In genomic region chr2:233065200-233065589, GRCh38 we compare ENCODE assay signal across 11 cellular contexts. TPM values are rescaled to one million over a fixed set of nuclear protein-coding genes. Genes with fewer than 3 reads are reported as not detected.
DNase-seq lines count a peak whose midpoint lies in the region; ATAC-seq, FAIRE-seq and TF ChIP-seq lines count a peak whose summit lies in the region.
"Not testable (repeated sequence)": the region's sequence is repeated elsewhere in the genome, so short reads cannot be mapped to it uniquely, and the experiment has no call there.
"Had no signal": no experiment of that assay in that cellular context is flagged by ENCODE, and none has a peak within 500 bp of the region (broad histone marks: within the 10 kb centered on the region; RNA-seq: fewer than 3 reads in every experiment).

No MANE protein-coding gene starts in this region.

- not testable (repeated sequence) for TF ChIP-seq CTCF in Loucy (conservative IDR thresholded peaks at IDR 0.05; ENCODE audit: low read length); GM12878 (IDR thresholded peaks at IDR 0.05 in 2 of 3, conservative IDR thresholded peaks at IDR 0.05 in 1 of 3; ENCODE audit: control insufficient read depth in 2 of 3, extremely low read depth in 1 of 3, insufficient read depth in 1 of 3, low read depth in 3 of 3, low read length in 3 of 3); fibroblast of the aortic adventitia (IDR thresholded peaks at IDR 0.05; ENCODE audit: insufficient read depth, low read length); right lobe of liver (IDR thresholded peaks at IDR 0.05); sigmoid colon (IDR thresholded peaks at IDR 0.05)

- H3K9me3 ChIP-seq in CD4-positive, CD25-positive, alpha-beta regulatory T cell (ENCODE audit: control insufficient read depth in 2 of 2, low read length in 2 of 2); Loucy (ENCODE audit: insufficient read depth, low read depth, low read length); GM12878 (replicated peaks; ENCODE audit: control insufficient read depth, insufficient read depth, low read length); right lobe of liver; sigmoid colon: not testable (repeated sequence)

- peaks cover 97% of the 10 kb centered on the region for H3K79me2 ChIP-seq in Loucy (ENCODE audit: insufficient read depth, low read length)
- peaks cover 92% of the 10 kb centered on the region for H3K79me2 ChIP-seq in GM12878 (ENCODE audit: control insufficient read depth, insufficient read depth, low read length)

- in situ Hi-C loops in GM12878 (cut with MboI) = not testable (repeated sequence)

- CTCF ChIA-PET in T-cell (lab: Charles Lee) = interaction anchor here in 1 of 2 donors (1.6 kb wide), 1 partner anchor 11 kb away, joined by 4 read pairs; no protein-coding TSS in a partner anchor
- CTCF ChIA-PET in GM12878 (lab: Yijun Ruan, JAX) = interaction anchor here (1.4 to 2.8 kb wide), 4 partner anchors 11 to 41 kb away, joined by 3 to 13 read pairs (median 7); no protein-coding TSS in a partner anchor

- H3K9me3 Mint-ChIP-seq in CD4-positive, CD25-positive, alpha-beta regulatory T cell; T-cell: not testable (repeated sequence)

- SMC1A ChIA-PET in GM12878 (lab: Charles Lee; ENCODE audit: uncharacterized antibody, unreplicated experiment) = interaction anchor here (1.3 to 13.6 kb wide), 4 partner anchors 16 to 43 kb away, joined by 4 to 351 read pairs (median 5); no protein-coding TSS in a partner anchor

- H3K4me1 ChIP-seq in CD4-positive, CD25-positive, alpha-beta regulatory T cell (ENCODE audit: control insufficient read depth, insufficient read depth, low read length, poor library complexity, severe bottlenecking) = peaks cover 83% of the 10 kb centered on the region
- peaks cover 48% of the 10 kb centered on the region for H3K4me1 ChIP-seq in Loucy (ENCODE audit: insufficient read depth, low read length, poor library complexity, severe bottlenecking)
- H3K4me1 ChIP-seq in GM12878 (ENCODE audit: control insufficient read depth, insufficient read depth, low read length) = peaks cover 49% of the 10 kb centered on the region
- not testable (repeated sequence) for H3K4me1 ChIP-seq in right lobe of liver, sigmoid colon

- H3F3A ChIP-seq in Loucy (ENCODE audit: low read depth) = not testable (repeated sequence)

- not testable (repeated sequence) for H3K27me3 ChIP-seq in CD4-positive, CD25-positive, alpha-beta regulatory T cell (ENCODE audit: control insufficient read depth, insufficient read depth, low read length); Loucy (ENCODE audit: insufficient read depth, low read length, poor library complexity, severe bottlenecking); GM12878 (replicated peaks in 1 of 2; ENCODE audit: control insufficient read depth in 2 of 2, insufficient read depth in 2 of 2, low read length in 1 of 2); right lobe of liver; sigmoid colon

- not testable (repeated sequence) for H3K9me2 ChIP-seq in Loucy (replicated peaks; ENCODE audit: low read depth, low read length)

- WGBS in GM12878 (ENCODE audit: insufficient coverage, insufficient replicate concordance, low lambda C conversion rate, missing lambda C conversion rate) = 81% methylated on average over 2 of the region's 4 CpGs
- WGBS in right lobe of liver (ENCODE audit: insufficient coverage, low coverage, low lambda C conversion rate, missing lambda C conversion rate) = 55% methylated on average over 4 of the region's 4 CpGs
- WGBS in sigmoid colon, 2 donors = 85 to 91% methylated on average over 4 of the region's 4 CpGs

- not testable (repeated sequence) for H3K27me3 Mint-ChIP-seq in CD4-positive, CD25-positive, alpha-beta regulatory T cell; T-cell

- peak overlapping the region; percentile 44 to 96 (median 91) for H3K4me3 Mint-ChIP-seq in CD4-positive, CD25-positive, alpha-beta regulatory T cell
- H3K4me3 Mint-ChIP-seq in T-cell = peak overlapping the region in 2 of 3 donors; percentile 4 to 97

- TF ChIP-seq RAD21 in GM12878 (IDR thresholded peaks at IDR 0.05; ENCODE audit: insufficient read depth, low read depth, low read length) = not testable (repeated sequence)

- FAIRE-seq in GM12878 (lab: Jason Lieb, UNC) = not testable (repeated sequence)

- peak overlapping the region in 2 of 3 donors; percentile 96 to 97 for H3K27ac Mint-ChIP-seq in CD4-positive, CD25-positive, alpha-beta regulatory T cell
- peak overlapping the region in 1 of 2 donors; percentile 96 for H3K27ac Mint-ChIP-seq in T-cell

- H3K9ac ChIP-seq in Loucy (ENCODE audit: low read depth, low read length, poor library complexity, severe bottlenecking) = not testable (repeated sequence)
- 0 out of 2 replicates have a peak overlapping the region, but pooled peaks have one; percentile 22 for H3K9ac ChIP-seq in GM12878 (ENCODE audit: control insufficient read depth, insufficient read depth, low read length)

- ATAC-seq in CD4-positive, CD25-positive, alpha-beta regulatory T cell (ENCODE audit: low read depth in 2 of 2); T-cell (replicated peaks in 1 of 4); GM12878; right lobe of liver: not testable (repeated sequence)

- intact Hi-C loops in GM12878 (cut with micrococcal nuclease; ENCODE audit: unreplicated experiment); right lobe of liver (cut with DNase I); sigmoid colon (cut with DNase I): not testable (repeated sequence)

- not testable (repeated sequence) for BruUV-seq in GM12878 (replicated peaks; lab: Mats Ljungman, UMichigan)

- not testable (repeated sequence) for TF ChIP-seq EP300 in GM12878 (IDR thresholded peaks at IDR 0.05; ENCODE audit: borderline replicate concordance in 1 of 2, control insufficient read depth in 1 of 2, low read depth in 2 of 2, low read length in 2 of 2); sigmoid colon (IDR thresholded peaks at IDR 0.05)

- RAD21 ChIA-PET in GM12878 (lab: Charles Lee; ENCODE audit: unreplicated experiment) = interaction anchor here (1.0 to 13.5 kb wide), 5 partner anchors 11 to 187 kb away, joined by 3 to 361 read pairs (median 4); partner anchors contain the start of gene ATG16L1

- H3K4me2 ChIP-seq in Loucy (ENCODE audit: low read depth, low read length, poor library complexity, severe bottlenecking) (peak overlapping the region; percentile 94), GM12878 (ENCODE audit: control insufficient read depth, insufficient read depth) (peak overlapping the region; percentile 98; the same call in 1 of the 2 replicates)

- H3K4me1 Mint-ChIP-seq in CD4-positive, CD25-positive, alpha-beta regulatory T cell = peaks cover 7 to 77% (median 54%) of the 10 kb centered on the region in 4 donors
- peaks cover 74 to 84% (median 76%) of the 10 kb centered on the region in 3 donors for H3K4me1 Mint-ChIP-seq in T-cell

- POLR2A ChIA-PET in T-cell (lab: Charles Lee) (interaction anchor here in 1 of 2 donors (0.6 to 0.7 kb wide), 2 partner anchors 8 to 274 kb away, joined by 4 read pairs; no protein-coding TSS in a partner anchor), GM12878 (lab: Charles Lee) (interaction anchor here (1.2 to 9.6 kb wide), 3 partner anchors 12 to 37 kb away, joined by 3 to 271 read pairs (median 70); no protein-coding TSS in a partner anchor)

- H2AFZ ChIP-seq in Loucy (ENCODE audit: low read length); GM12878 (ENCODE audit: control insufficient read depth, low read depth, low read length): not testable (repeated sequence)

- peaks cover 25% of the 10 kb centered on the region for H3K36me3 Mint-ChIP-seq in CD4-positive, CD25-positive, alpha-beta regulatory T cell
- peaks cover 14% of the 10 kb centered on the region for H3K36me3 Mint-ChIP-seq in T-cell

- peak overlapping the region; percentile 98 for H3K4me3 ChIP-seq in CD4-positive, CD25-positive, alpha-beta regulatory T cell (ENCODE audit: low read depth, low read length)
- H3K4me3 ChIP-seq in Loucy (ENCODE audit: low read length, poor library complexity, severe bottlenecking) (peak overlapping the region; percentile 99), GM12878 (peak overlapping the region; percentile 94; the same call in 1 of the 2 replicates)
- not testable (repeated sequence) for H3K4me3 ChIP-seq in fibroblast of the aortic adventitia (ENCODE audit: low read depth, low read length); right lobe of liver; sigmoid colon

- H4K20me1 ChIP-seq in Loucy (ENCODE audit: insufficient read depth, low read length, poor library complexity, severe bottlenecking) = peaks cover 72% of the 10 kb centered on the region
- H4K20me1 ChIP-seq in GM12878 (ENCODE audit: control insufficient read depth, insufficient read depth) = not testable (repeated sequence)

- H3K27ac ChIP-seq in CD4-positive, CD25-positive, alpha-beta regulatory T cell (ENCODE audit: insufficient read depth, low read length, poor library complexity, severe bottlenecking); right lobe of liver; sigmoid colon: not testable (repeated sequence)
- 0 out of 2 replicates have a peak overlapping the region, but pooled peaks have one; percentile 31 for H3K27ac ChIP-seq in GM12878 (ENCODE audit: control insufficient read depth, insufficient read depth)

- not testable (repeated sequence) for TF ChIP-seq POLR2A in GM12878 (IDR thresholded peaks at IDR 0.05; ENCODE audit: low read depth, low read length); right lobe of liver (IDR thresholded peaks at IDR 0.05); sigmoid colon (IDR thresholded peaks at IDR 0.05)

- peaks cover 38% of the 10 kb centered on the region for H3K36me3 ChIP-seq in CD4-positive, CD25-positive, alpha-beta regulatory T cell (ENCODE audit: control insufficient read depth, insufficient read depth, low read length)
- peaks cover 11% of the 10 kb centered on the region; the same call in 1 of the 2 replicates for H3K36me3 ChIP-seq in Loucy (ENCODE audit: insufficient read depth, low read length)
- H3K36me3 ChIP-seq in GM12878 (ENCODE audit: control insufficient read depth in 2 of 2, insufficient read depth in 2 of 2, low read length in 1 of 2) = peaks cover 4 to 23% of the 10 kb centered on the region in 2 experiments
- not testable (repeated sequence) for H3K36me3 ChIP-seq in right lobe of liver, sigmoid colon

- not testable (repeated sequence) for DNase-seq in CD4-positive, CD25-positive, alpha-beta regulatory T cell; T-cell; GM12878 (ENCODE audit: low read depth, low spot score)
- DNase-seq in fibroblast of the aortic adventitia (ENCODE audit: low read depth) (peak; percentile 24), right lobe of liver (peak in 2 of 3 donors; percentile 7 to 22), sigmoid colon (peak; percentile 24)

RNA-seq across cellular contexts. Expression of gene INPP5D, which starts 5.1 kb away (rescaled TPM):
- total RNA-seq in CD4-positive, CD25-positive, alpha-beta regulatory T cell = 278 TPM
- polyA plus RNA-seq in CD4-positive, CD25-positive, alpha-beta regulatory T cell = 10 to 100 TPM; 56.9 to 79.8 (median 69.0) TPM
- 100 to 1,000 TPM; 108 to 216 (median 135) TPM for total RNA-seq in T-cell
- total RNA-seq in GM12878 (2013; cell fraction: nucleolus; rRNA removed) = 345 and 366 TPM in 2 replicates
- 66.2 and 89.5 TPM in 2 replicates for total RNA-seq in GM12878 (2014; rRNA removed)
- total RNA-seq in GM12878 (2014; rRNA removed; fragmentation: Illumina TruSeq; extraction: Trizol) = 64.9 and 74.6 TPM in 2 replicates
- total RNA-seq in GM12878 (2021) = 126 and 139 TPM in 2 replicates
- polyA plus RNA-seq in GM12878 (2011; ENCODE audit: low read depth) = 51.0 TPM
- 24.3 and 43.0 TPM in 2 replicates for polyA plus RNA-seq in GM12878 (2011; rRNA removed)
- 39.4 and 45.6 TPM in 2 replicates for polyA plus RNA-seq in GM12878 (2011; cell fraction: cytosol; rRNA removed)
- polyA plus RNA-seq in GM12878 (2011; cell fraction: nucleus; rRNA removed) = 143 and 184 TPM in 2 replicates
- polyA plus RNA-seq in GM12878 (2012) = 79.5 and 83.6 TPM in 2 replicates
- 78.1 and 101 TPM in 2 replicates for polyA plus RNA-seq in GM12878 (2014; fragmentation: Illumina TruSeq; extraction: Trizol)
- polyA plus RNA-seq in GM12878 (2014; fragmentation: Nextera tagmentation; extraction: Ambion mirVana) = 10 to 100 TPM; 11.8 to 19.4 TPM
- 88.1 and 102 TPM in 2 replicates for polyA plus RNA-seq in GM12878 (2014; rRNA removed)
- 100 to 1,000 TPM; 101 to 104 TPM for polyA plus RNA-seq in GM12878 (2016; fragmentation: Nextera tagmentation; extraction: Ambion mirVana)
- polyA minus RNA-seq in GM12878 (2011; rRNA and poly(A)+ RNA removed) = 142 and 157 TPM in 2 replicates
- polyA minus RNA-seq in GM12878 (2011; cell fraction: cytosol; rRNA and poly(A)+ RNA removed) = 40.2 and 55.8 TPM in 2 replicates
- 114 and 175 TPM in 2 replicates for polyA minus RNA-seq in GM12878 (2011; cell fraction: nucleus; rRNA and poly(A)+ RNA removed)
- total RNA-seq in fibroblast of the aortic adventitia (ENCODE audit: low replicate concordance) = 0.54 and 0.98 TPM in 2 replicates
- total RNA-seq in right lobe of liver = 1 to 10 TPM; 3.5 to 8.1 (median 5.5) TPM
- total RNA-seq in sigmoid colon = 10 to 100 TPM in 1 of 4 donors, 1 to 10 TPM in 3; 6.4 to 20.8 (median 9.4) TPM
- 10 to 100 TPM in 1 of 3 donors, 1 to 10 TPM in 2; 4.2 to 44.8 (median 4.4) TPM for polyA plus RNA-seq in sigmoid colon

RNA-seq across cellular contexts. Expression of gene NEU2, which starts 32.7 kb away (rescaled TPM):
- total RNA-seq in CD4-positive, CD25-positive, alpha-beta regulatory T cell = not detected
- polyA plus RNA-seq in CD4-positive, CD25-positive, alpha-beta regulatory T cell = not detected
- total RNA-seq in T-cell (not detected), GM12878 (2014; rRNA removed) (not detected in 2 replicates), GM12878 (2014; rRNA removed; fragmentation: Illumina TruSeq; extraction: Trizol) (not detected in 2 replicates), GM12878 (2021) (not detected in 2 replicates), fibroblast of the aortic adventitia (ENCODE audit: low replicate concordance) (not detected in 2 replicates), right lobe of liver (not detected), sigmoid colon (not detected)
- not detected in 2 replicates for total RNA-seq in GM12878 (2013; cell fraction: nucleolus; rRNA removed)
- polyA plus RNA-seq in GM12878 (2011; ENCODE audit: low read depth) = not detected
- polyA plus RNA-seq in GM12878 (2011; rRNA removed) (not detected in 2 replicates), GM12878 (2014; fragmentation: Illumina TruSeq; extraction: Trizol) (not detected in 2 replicates), GM12878 (2014; fragmentation: Nextera tagmentation; extraction: Ambion mirVana) (not detected), GM12878 (2014; rRNA removed) (not detected in 2 replicates), GM12878 (2016; fragmentation: Nextera tagmentation; extraction: Ambion mirVana) (not detected), sigmoid colon (not detected)
- polyA plus RNA-seq in GM12878 (2011; cell fraction: cytosol; rRNA removed) = not detected in 2 replicates
- polyA plus RNA-seq in GM12878 (2011; cell fraction: nucleus; rRNA removed) = not detected in 2 replicates
- polyA plus RNA-seq in GM12878 (2012) = not detected in 2 replicates
- not detected in 2 replicates for polyA minus RNA-seq in GM12878 (2011; rRNA and poly(A)+ RNA removed)
- not detected in 2 replicates for polyA minus RNA-seq in GM12878 (2011; cell fraction: cytosol; rRNA and poly(A)+ RNA removed)
- polyA minus RNA-seq in GM12878 (2011; cell fraction: nucleus; rRNA and poly(A)+ RNA removed) = not detected in 2 replicates
- total RNA-seq: G401, H4, K562 had no signal
- polyA plus RNA-seq: BJ, K562 had no signal

RNA-seq across cellular contexts. Expression of gene NGEF, which starts 52.1 kb away (rescaled TPM):
- total RNA-seq in CD4-positive, CD25-positive, alpha-beta regulatory T cell = not detected
- under 1 TPM in 1 of 4 donors, not detected in 3; 0.21 TPM for polyA plus RNA-seq in CD4-positive, CD25-positive, alpha-beta regulatory T cell
- under 1 TPM in 2 of 5 donors, not detected in 3; 0.09 to 0.19 TPM for total RNA-seq in T-cell
- 0.47 and 1.4 TPM in 2 replicates for total RNA-seq in GM12878 (2013; cell fraction: nucleolus; rRNA removed)
- total RNA-seq in GM12878 (2014; rRNA removed) = not detected in 2 replicates
- not detected in 2 replicates for total RNA-seq in GM12878 (2014; rRNA removed; fragmentation: Illumina TruSeq; extraction: Trizol)
- total RNA-seq in GM12878 (2021) = not detected in 2 replicates
- polyA plus RNA-seq in GM12878 (2011; ENCODE audit: low read depth) = not detected
- 0.12 TPM in 2 replicates for polyA plus RNA-seq in GM12878 (2011; rRNA removed)
- 0.12 and 0.15 TPM in 2 replicates for polyA plus RNA-seq in GM12878 (2011; cell fraction: cytosol; rRNA removed)
- polyA plus RNA-seq in GM12878 (2011; cell fraction: nucleus; rRNA removed) = 0.27 and 0.83 TPM in 2 replicates
- polyA plus RNA-seq in GM12878 (2012) = 0.25 TPM in 1 of 2 replicates, not detected in the other
- not detected in 2 replicates for polyA plus RNA-seq in GM12878 (2014; fragmentation: Illumina TruSeq; extraction: Trizol)
- polyA plus RNA-seq in GM12878 (2014; fragmentation: Nextera tagmentation; extraction: Ambion mirVana) = not detected
- not detected in 2 replicates for polyA plus RNA-seq in GM12878 (2014; rRNA removed)
- polyA plus RNA-seq in GM12878 (2016; fragmentation: Nextera tagmentation; extraction: Ambion mirVana) = not detected
- 0.10 and 1.7 TPM in 2 replicates for polyA minus RNA-seq in GM12878 (2011; rRNA and poly(A)+ RNA removed)
- polyA minus RNA-seq in GM12878 (2011; cell fraction: cytosol; rRNA and poly(A)+ RNA removed) = not detected in 2 replicates
- not detected in 2 replicates for polyA minus RNA-seq in GM12878 (2011; cell fraction: nucleus; rRNA and poly(A)+ RNA removed)
- 1.1 and 17.4 TPM in 2 replicates for total RNA-seq in fibroblast of the aortic adventitia (ENCODE audit: low replicate concordance)
- total RNA-seq in right lobe of liver = 10 to 100 TPM; 16.4 to 20.9 (median 20.2) TPM
- under 1 TPM in 2 of 4 donors, not detected in 2; 0.28 to 0.36 TPM for total RNA-seq in sigmoid colon
- polyA plus RNA-seq in sigmoid colon = 10 to 100 TPM; 10.8 to 13.9 (median 13.6) TPM
